1 cellular context compared by ENCODE assay signal in the genomic region with DNA sequence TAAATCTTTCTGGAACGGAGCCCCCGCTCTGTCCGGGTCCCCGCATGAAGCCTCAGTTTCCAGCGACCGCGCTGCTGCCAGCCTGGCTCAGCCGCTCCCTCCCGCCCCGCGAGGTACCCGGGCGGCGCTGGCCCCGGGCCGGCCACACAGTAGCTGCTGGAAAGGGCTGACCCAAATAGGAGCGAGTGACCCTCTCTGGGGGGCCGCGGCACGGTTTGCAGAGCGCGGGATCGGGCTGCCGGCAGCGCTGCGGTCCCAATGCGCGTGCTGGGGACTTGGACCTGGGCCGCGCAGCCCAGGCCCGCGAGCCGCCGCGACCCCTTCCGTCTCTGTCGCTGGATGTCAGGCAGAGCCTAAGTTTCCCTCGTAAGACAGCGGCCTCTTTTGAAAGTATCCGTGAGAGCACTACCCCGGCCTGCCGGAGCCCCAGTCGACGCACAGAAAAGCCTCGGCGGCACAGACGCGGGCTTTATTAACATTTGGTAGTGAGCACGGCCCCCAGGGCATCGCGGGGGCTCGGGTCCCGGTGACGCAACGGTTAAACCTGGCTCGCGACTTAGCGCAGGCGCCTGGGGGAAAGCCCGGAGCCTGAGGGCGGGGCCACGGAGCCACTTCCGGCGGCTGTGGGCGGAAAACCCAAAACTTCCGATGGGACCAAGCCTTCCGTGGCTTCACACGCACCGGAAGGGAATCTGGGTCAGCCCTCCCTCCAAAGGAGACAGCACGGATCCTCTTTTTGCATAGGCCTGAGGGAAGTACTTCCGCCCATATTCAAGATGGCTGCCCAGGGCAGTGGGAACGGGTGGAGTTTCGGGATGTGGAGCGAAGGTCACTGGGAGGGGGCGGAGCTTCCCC.
TF ChIP-seq lines count a peak whose summit lies in the region.

No MANE protein-coding gene starts in this region.

TF ChIP-seq in HepG2, 621 proteins besides CTCF, POLR2A, EP300 and RAD21 (continued from another document and continues in another):
- TF ChIP-seq FOSL2 (CRISPR knock-in tag; IDR thresholded peaks at IDR 0.05) (peak; percentile 53), REL (CRISPR knock-in tag; conservative IDR thresholded peaks at IDR 0.05) (peak; percentile 68), MTF2 (CRISPR knock-in tag; IDR thresholded peaks at IDR 0.05; ENCODE audit: borderline replicate concordance) (peak; percentile 92; the same call in 1 of the 2 replicates), PHF20 (CRISPR knock-in tag; IDR thresholded peaks at IDR 0.05) (peak; percentile 93), NFRKB (IDR thresholded peaks at IDR 0.05) (no peak), ZFY (CRISPR knock-in tag; IDR thresholded peaks at IDR 0.05) (peak; percentile 90), SP4 (CRISPR knock-in tag; IDR thresholded peaks at IDR 0.05) (peak; percentile 95), GPN1 (CRISPR knock-in tag; IDR thresholded peaks at IDR 0.05; ENCODE audit: borderline replicate concordance) (no peak), SATB2 (CRISPR knock-in tag; IDR thresholded peaks at IDR 0.05) (0 out of 2 replicates have a peak, but pooled peaks have one; percentile 15), ZSCAN21 (CRISPR knock-in tag; IDR thresholded peaks at IDR 0.05; ENCODE audit: borderline replicate concordance) (peak; percentile 32; the same call in 1 of the 2 replicates), EED (CRISPR knock-in tag; IDR thresholded peaks at IDR 0.05) (0 out of 2 replicates have a peak, but pooled peaks have one; percentile 33), ZNF792 (CRISPR knock-in tag; IDR thresholded peaks at IDR 0.05) (0 out of 2 replicates have a peak, but pooled peaks have one; percentile 22), PAX8 (CRISPR knock-in tag; IDR thresholded peaks at IDR 0.05; ENCODE audit: borderline replicate concordance) (no peak; the same call in 1 of the 2 replicates), ZNF605 (CRISPR knock-in tag; IDR thresholded peaks at IDR 0.05) (no peak), PPARG (CRISPR knock-in tag; conservative IDR thresholded peaks at IDR 0.05) (peak; percentile 99), ZFP36L1 (CRISPR knock-in tag; IDR thresholded peaks at IDR 0.05) (no peak), ERF (CRISPR knock-in tag; IDR thresholded peaks at IDR 0.05) (peak; percentile 70; the same call in 1 of the 2 replicates), ZFP82 (CRISPR knock-in tag; IDR thresholded peaks at IDR 0.05; ENCODE audit: borderline replicate concordance) (peak; percentile 74; the same call in 1 of the 2 replicates), THRA (CRISPR knock-in tag; IDR thresholded peaks at IDR 0.05; ENCODE audit: borderline replicate concordance) (peak; percentile 55), GATA4 (IDR thresholded peaks at IDR 0.05; ENCODE audit: borderline replicate concordance, low read depth) (no peak), SNAPC2 (CRISPR knock-in tag; IDR thresholded peaks at IDR 0.05) (peak; percentile 66; the same call in 1 of the 2 replicates), MIXL1 (CRISPR knock-in tag; IDR thresholded peaks at IDR 0.05) (0 out of 2 replicates have a peak, but pooled peaks have one; percentile 40), SP2 (CRISPR knock-in tag; IDR thresholded peaks at IDR 0.05) (peak; percentile 91), CEBPG (CRISPR knock-in tag; IDR thresholded peaks at IDR 0.05) (peak; percentile 88), TCF7 (IDR thresholded peaks at IDR 0.05; ENCODE audit: low read depth) (no peak), ZFP1 (CRISPR knock-in tag; IDR thresholded peaks at IDR 0.05) (peak; percentile 66; the same call in 1 of the 2 replicates), HNRNPH1 (optimal IDR thresholded peaks at IDR 0.05; ENCODE audit: low read depth, low read length) (peak; percentile 29), SP5 (CRISPR knock-in tag; IDR thresholded peaks at IDR 0.05; ENCODE audit: borderline replicate concordance, low read depth) (peak; percentile 88), ZNF782 (CRISPR knock-in tag; IDR thresholded peaks at IDR 0.05; ENCODE audit: borderline replicate concordance) (peak; percentile 68; the same call in 1 of the 2 replicates), RBM39 (IDR thresholded peaks at IDR 0.05; ENCODE audit: low read depth, low read length, poor library complexity, severe bottlenecking) (peak; percentile 77), ZNF687 (CRISPR knock-in tag; IDR thresholded peaks at IDR 0.05) (peak; percentile 73), SMYD3 (CRISPR knock-in tag; IDR thresholded peaks at IDR 0.05) (peak; percentile 21; the same call in 1 of the 2 replicates), CBX5 (CRISPR knock-in tag; IDR thresholded peaks at IDR 0.05; ENCODE audit: borderline replicate concordance) (peak; percentile 34; the same call in 1 of the 2 replicates), DR1 (CRISPR knock-in tag; IDR thresholded peaks at IDR 0.05) (0 out of 2 replicates have a peak, but pooled peaks have one; percentile 5), IKZF1 (IDR thresholded peaks at IDR 0.05) (no peak), BRD4 (CRISPR knock-in tag; IDR thresholded peaks at IDR 0.05) (peak; percentile 29; the same call in 1 of the 2 replicates), ZNF326 (CRISPR knock-in tag; IDR thresholded peaks at IDR 0.05; ENCODE audit: borderline replicate concordance) (0 out of 2 replicates have a peak, but pooled peaks have one; percentile 23)
- TF ChIP-seq, protein P1, sequence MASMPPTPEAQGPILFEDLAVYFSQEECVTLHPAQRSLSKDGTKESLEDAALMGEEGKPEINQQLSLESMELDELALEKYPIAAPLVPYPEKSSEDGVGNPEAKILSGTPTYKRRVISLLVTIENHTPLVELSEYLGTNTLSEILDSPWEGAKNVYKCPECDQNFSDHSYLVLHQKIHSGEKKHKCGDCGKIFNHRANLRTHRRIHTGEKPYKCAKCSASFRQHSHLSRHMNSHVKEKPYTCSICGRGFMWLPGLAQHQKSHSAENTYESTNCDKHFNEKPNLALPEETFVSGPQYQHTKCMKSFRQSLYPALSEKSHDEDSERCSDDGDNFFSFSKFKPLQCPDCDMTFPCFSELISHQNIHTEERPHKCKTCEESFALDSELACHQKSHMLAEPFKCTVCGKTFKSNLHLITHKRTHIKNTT (CRISPR knock-in tag; IDR thresholded peaks at IDR 0.05): no peak
- TF ChIP-seq, protein P2, sequence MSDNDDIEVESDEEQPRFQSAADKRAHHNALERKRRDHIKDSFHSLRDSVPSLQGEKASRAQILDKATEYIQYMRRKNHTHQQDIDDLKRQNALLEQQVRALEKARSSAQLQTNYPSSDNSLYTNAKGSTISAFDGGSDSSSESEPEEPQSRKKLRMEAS (IDR thresholded peaks at IDR 0.05): peak; percentile 47; the same call in 1 of the 2 replicates
- TF ChIP-seq, protein P3, sequence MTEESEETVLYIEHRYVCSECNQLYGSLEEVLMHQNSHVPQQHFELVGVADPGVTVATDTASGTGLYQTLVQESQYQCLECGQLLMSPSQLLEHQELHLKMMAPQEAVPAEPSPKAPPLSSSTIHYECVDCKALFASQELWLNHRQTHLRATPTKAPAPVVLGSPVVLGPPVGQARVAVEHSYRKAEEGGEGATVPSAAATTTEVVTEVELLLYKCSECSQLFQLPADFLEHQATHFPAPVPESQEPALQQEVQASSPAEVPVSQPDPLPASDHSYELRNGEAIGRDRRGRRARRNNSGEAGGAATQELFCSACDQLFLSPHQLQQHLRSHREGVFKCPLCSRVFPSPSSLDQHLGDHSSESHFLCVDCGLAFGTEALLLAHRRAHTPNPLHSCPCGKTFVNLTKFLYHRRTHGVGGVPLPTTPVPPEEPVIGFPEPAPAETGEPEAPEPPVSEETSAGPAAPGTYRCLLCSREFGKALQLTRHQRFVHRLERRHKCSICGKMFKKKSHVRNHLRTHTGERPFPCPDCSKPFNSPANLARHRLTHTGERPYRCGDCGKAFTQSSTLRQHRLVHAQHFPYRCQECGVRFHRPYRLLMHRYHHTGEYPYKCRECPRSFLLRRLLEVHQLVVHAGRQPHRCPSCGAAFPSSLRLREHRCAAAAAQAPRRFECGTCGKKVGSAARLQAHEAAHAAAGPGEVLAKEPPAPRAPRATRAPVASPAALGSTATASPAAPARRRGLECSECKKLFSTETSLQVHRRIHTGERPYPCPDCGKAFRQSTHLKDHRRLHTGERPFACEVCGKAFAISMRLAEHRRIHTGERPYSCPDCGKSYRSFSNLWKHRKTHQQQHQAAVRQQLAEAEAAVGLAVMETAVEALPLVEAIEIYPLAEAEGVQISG (CRISPR knock-in tag; IDR thresholded peaks at IDR 0.05): peak; percentile 96
- TF ChIP-seq, protein P4, sequence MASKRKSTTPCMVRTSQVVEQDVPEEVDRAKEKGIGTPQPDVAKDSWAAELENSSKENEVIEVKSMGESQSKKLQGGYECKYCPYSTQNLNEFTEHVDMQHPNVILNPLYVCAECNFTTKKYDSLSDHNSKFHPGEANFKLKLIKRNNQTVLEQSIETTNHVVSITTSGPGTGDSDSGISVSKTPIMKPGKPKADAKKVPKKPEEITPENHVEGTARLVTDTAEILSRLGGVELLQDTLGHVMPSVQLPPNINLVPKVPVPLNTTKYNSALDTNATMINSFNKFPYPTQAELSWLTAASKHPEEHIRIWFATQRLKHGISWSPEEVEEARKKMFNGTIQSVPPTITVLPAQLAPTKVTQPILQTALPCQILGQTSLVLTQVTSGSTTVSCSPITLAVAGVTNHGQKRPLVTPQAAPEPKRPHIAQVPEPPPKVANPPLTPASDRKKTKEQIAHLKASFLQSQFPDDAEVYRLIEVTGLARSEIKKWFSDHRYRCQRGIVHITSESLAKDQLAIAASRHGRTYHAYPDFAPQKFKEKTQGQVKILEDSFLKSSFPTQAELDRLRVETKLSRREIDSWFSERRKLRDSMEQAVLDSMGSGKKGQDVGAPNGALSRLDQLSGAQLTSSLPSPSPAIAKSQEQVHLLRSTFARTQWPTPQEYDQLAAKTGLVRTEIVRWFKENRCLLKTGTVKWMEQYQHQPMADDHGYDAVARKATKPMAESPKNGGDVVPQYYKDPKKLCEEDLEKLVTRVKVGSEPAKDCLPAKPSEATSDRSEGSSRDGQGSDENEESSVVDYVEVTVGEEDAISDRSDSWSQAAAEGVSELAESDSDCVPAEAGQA (IDR thresholded peaks at IDR 0.05; ENCODE audit: low read depth): peak; percentile 97
- TF ChIP-seq, protein P4 (CRISPR knock-in tag; IDR thresholded peaks at IDR 0.05; ENCODE audit: borderline replicate concordance): no peak; the same call in 1 of the 2 replicates
- TF ChIP-seq, protein P5, sequence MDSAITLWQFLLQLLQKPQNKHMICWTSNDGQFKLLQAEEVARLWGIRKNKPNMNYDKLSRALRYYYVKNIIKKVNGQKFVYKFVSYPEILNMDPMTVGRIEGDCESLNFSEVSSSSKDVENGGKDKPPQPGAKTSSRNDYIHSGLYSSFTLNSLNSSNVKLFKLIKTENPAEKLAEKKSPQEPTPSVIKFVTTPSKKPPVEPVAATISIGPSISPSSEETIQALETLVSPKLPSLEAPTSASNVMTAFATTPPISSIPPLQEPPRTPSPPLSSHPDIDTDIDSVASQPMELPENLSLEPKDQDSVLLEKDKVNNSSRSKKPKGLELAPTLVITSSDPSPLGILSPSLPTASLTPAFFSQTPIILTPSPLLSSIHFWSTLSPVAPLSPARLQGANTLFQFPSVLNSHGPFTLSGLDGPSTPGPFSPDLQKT (CRISPR knock-in tag; IDR thresholded peaks at IDR 0.05; ENCODE audit: borderline replicate concordance): no peak; the same call in 1 of the 2 replicates
